Comparison of ENCODE assay signal across 7 cellular contexts in genomic region chr7:102715718-102716117, GRCh38. TPM values are rescaled to one million over a fixed set of nuclear protein-coding genes. Genes with fewer than 3 reads are reported as not detected.
DNase-seq lines count a peak whose midpoint lies in the region; ATAC-seq, FAIRE-seq and TF ChIP-seq lines count a peak whose summit lies in the region.
"Not testable (repeated sequence)": the region's sequence is repeated elsewhere in the genome, so short reads cannot be mapped to it uniquely, and the experiment has no call there.

No MANE protein-coding gene starts in this region.

- not testable (repeated sequence) for H3K4me3 ChIP-seq in Panc1 (ENCODE audit: low read depth in 2 of 2, low read length in 2 of 2); K562

- not testable (repeated sequence) for H3K4me3 Mint-ChIP-seq in memory B cell

- FAIRE-seq in K562 (lab: Jason Lieb, UNC), result peak; percentile 73

- not testable (repeated sequence) for TF ChIP-seq POLR2A in K562 (conservative IDR thresholded peaks at IDR 0.05)

- in situ Hi-C loops in Panc1 (cut with HindIII; ENCODE audit: low pct_unique_long_range_greater_than_20kb, low sequenced_read_pairs); K562 (cut with MboI): not testable (repeated sequence)

- CTCF ChIA-PET in Panc1 (lab: Charles Lee); K562 (lab: Yijun Ruan, JAX; ENCODE audit: low intra/inter-chr PET ratio): not testable (repeated sequence)

- not testable (repeated sequence) for H3K9ac ChIP-seq in K562 (ENCODE audit: insufficient read depth in 1 of 2, low read depth in 2 of 2, low read length in 2 of 2)

- not testable (repeated sequence) for H4K20me1 ChIP-seq in K562 (replicated peaks; ENCODE audit: control insufficient read depth, insufficient read depth, low read length)

- H3K9me1 ChIP-seq in K562 (ENCODE audit: control insufficient read depth, insufficient read depth, low read length), result not testable (repeated sequence)

- intact Hi-C loops in Panc1 (cut with micrococcal nuclease; ENCODE audit: unreplicated experiment); K562 (cut with micrococcal nuclease): not testable (repeated sequence)

- POLR2A ChIA-PET in Panc1 (lab: Charles Lee); K562 (lab: Yijun Ruan, JAX): not testable (repeated sequence)

- not testable (repeated sequence) for BruUV-seq in Panc1 (replicated peaks; lab: Mats Ljungman, UMichigan); K562 (replicated peaks; lab: Mats Ljungman, UMichigan)

- ATAC-seq in GM18520 (IDR thresholded peaks at IDR 0.05; ENCODE audit: unreplicated experiment) (peak; percentile 47), GM21390 (IDR thresholded peaks at IDR 0.05; ENCODE audit: unreplicated experiment) (peak; percentile 41), HG02852 (IDR thresholded peaks at IDR 0.05; ENCODE audit: unreplicated experiment) (peak; percentile 54), HG03432 (IDR thresholded peaks at IDR 0.05; ENCODE audit: unreplicated experiment) (peak; percentile 56), Panc1 (peak; percentile 63; the same call in 1 of the 2 replicates), K562 (peak; percentile 87), memory B cell (ENCODE audit: low read depth) (peak; percentile 84)

- H2AFZ ChIP-seq in K562 (ENCODE audit: low read depth, low read length), result not testable (repeated sequence)

- not testable (repeated sequence) for H3K27me3 Mint-ChIP-seq in memory B cell

- H3K4me2 ChIP-seq in K562 (ENCODE audit: insufficient read depth, low read length), result not testable (repeated sequence)

- H3K9me3 ChIP-seq in Panc1 (ENCODE audit: control insufficient read depth, insufficient read depth, low read depth, low read length); K562 (replicated peaks; ENCODE audit: control insufficient read depth, insufficient read depth, low read depth, low read length): not testable (repeated sequence)

- not testable (repeated sequence) for H3K36me3 Mint-ChIP-seq in memory B cell

- not testable (repeated sequence) for H3K9me3 Mint-ChIP-seq in memory B cell

- not testable (repeated sequence) for TF ChIP-seq CTCF in Panc1 (IDR thresholded peaks at IDR 0.05); K562 (IDR thresholded peaks at IDR 0.05 in 2 of 3, conservative IDR thresholded peaks at IDR 0.05 in 1 of 3; ENCODE audit: insufficient read depth in 2 of 3, low read depth in 1 of 3, low read length in 3 of 3)

- H3K27ac Mint-ChIP-seq in memory B cell, result not testable (repeated sequence)

- not testable (repeated sequence) for TF ChIP-seq EP300 in K562 (IDR thresholded peaks at IDR 0.05; ENCODE audit: low read length)

- H3K4me1 ChIP-seq in Panc1 (ENCODE audit: control insufficient read depth, insufficient read depth, low read length); K562 (replicated peaks in 1 of 2; ENCODE audit: control insufficient read depth in 2 of 2, insufficient read depth in 2 of 2, low read length in 2 of 2): not testable (repeated sequence)

- not testable (repeated sequence) for H3K27me3 ChIP-seq in Panc1 (ENCODE audit: control insufficient read depth, insufficient read depth, low read length); K562 (ENCODE audit: control insufficient read depth in 2 of 2, insufficient read depth in 2 of 2, low read length in 2 of 2)

- DNase-seq in Panc1 (ENCODE audit: low read depth, low spot score); K562 (ENCODE audit: extremely low read depth in 1 of 4, low spot score in 3 of 4); memory B cell (ENCODE audit: low spot score in 2 of 2): not testable (repeated sequence)

- 27% methylated on average over 2 of the region's 3 CpGs for WGBS in K562 (ENCODE audit: insufficient coverage, low coverage, missing lambda C conversion rate)

- H3K4me1 Mint-ChIP-seq in memory B cell, result not testable (repeated sequence)

- H3K36me3 ChIP-seq in Panc1 (ENCODE audit: control insufficient read depth, insufficient read depth, low read length); K562 (ENCODE audit: control insufficient read depth, insufficient read depth, low read length): not testable (repeated sequence)

- not testable (repeated sequence) for TF ChIP-seq RAD21 in K562 (CRISPR knock-in tag; conservative IDR thresholded peaks at IDR 0.05 in 1 of 2, IDR thresholded peaks at IDR 0.05 in 1 of 2)

- not testable (repeated sequence) for H3K79me2 ChIP-seq in K562 (ENCODE audit: control insufficient read depth, insufficient read depth, low read length)

- not testable (repeated sequence) for H3K27ac ChIP-seq in Panc1 (ENCODE audit: low read length); K562 (ENCODE audit: extremely low read depth, low read depth, low read length)

TF ChIP-seq in K562, 482 proteins besides CTCF, POLR2A, EP300 and RAD21:
- TF ChIP-seq RFX1 (IDR thresholded peaks at IDR 0.05), result peak; percentile 71

RNA-seq across cellular contexts. Expression of gene FAM185A, which starts 33.1 kb away (rescaled TPM):
- total RNA-seq in Panc1 (2021; ENCODE audit: unreplicated experiment) (8.9 TPM), K562 (2014; rRNA removed) (15.8 and 21.6 TPM in 2 replicates), K562 (2014; rRNA removed; fragmentation: Illumina TruSeq; extraction: Trizol) (10.9 and 11.1 TPM in 2 replicates), K562 (2015; rRNA removed; fragmentation: Illumina TruSeq; extraction: Trizol) (9.9 and 10.2 TPM in 2 replicates), K562 (2021) (13.0 TPM in 2 replicates)
- 5.7 TPM for polyA plus RNA-seq in Panc1 (2012; ENCODE audit: insufficient read length)
- 19.3 and 23.2 TPM in 2 replicates for total RNA-seq in K562 (2011; cell fraction: chromatin; rRNA removed; ENCODE audit: low replicate concordance)
- total RNA-seq in K562 (2011; cell fraction: nucleolus; rRNA removed), result 21.5 and 22.5 TPM in 2 replicates
- total RNA-seq in K562 (2011; cell fraction: nucleoplasm; rRNA removed), result 15.4 and 16.0 TPM in 2 replicates
- polyA plus RNA-seq in K562 (2011; rRNA removed) (6.1 and 10.6 TPM in 2 replicates), K562 (2014; fragmentation: Illumina TruSeq; extraction: Trizol) (8.6 and 11.0 TPM in 2 replicates), K562 (2014; fragmentation: Nextera tagmentation; extraction: Ambion mirVana) (1 to 10 TPM; 1.7 to 1.9 TPM), K562 (2014; rRNA removed) (17.4 and 19.8 TPM in 2 replicates)
- polyA plus RNA-seq in K562 (2011; cell fraction: cytosol; rRNA removed), result 5.4 and 12.5 TPM in 2 replicates
- polyA plus RNA-seq in K562 (2011; cell fraction: nucleus; rRNA removed), result 13.4 and 25.8 TPM in 2 replicates
- 6.9 and 7.0 TPM in 2 replicates for polyA plus RNA-seq in K562 (2012)
- 8.7 and 9.4 TPM in 2 replicates for polyA minus RNA-seq in K562 (2011; rRNA and poly(A)+ RNA removed)
- 5.3 and 7.8 TPM in 2 replicates for polyA minus RNA-seq in K562 (2011; cell fraction: cytosol; rRNA and poly(A)+ RNA removed)
- 17.7 and 20.9 TPM in 2 replicates for polyA minus RNA-seq in K562 (2011; cell fraction: nucleus; rRNA and poly(A)+ RNA removed)

RNA-seq across cellular contexts. Expression of gene POLR2J2, which starts 44.3 kb away (rescaled TPM):
- total RNA-seq in Panc1 (2021; ENCODE audit: unreplicated experiment) (10.0 TPM), K562 (2014; rRNA removed) (1.4 and 3.3 TPM in 2 replicates), K562 (2014; rRNA removed; fragmentation: Illumina TruSeq; extraction: Trizol) (5.2 and 5.8 TPM in 2 replicates), K562 (2015; rRNA removed; fragmentation: Illumina TruSeq; extraction: Trizol) (5.5 and 6.3 TPM in 2 replicates), K562 (2021) (11.6 and 13.6 TPM in 2 replicates)
- 0.56 TPM for polyA plus RNA-seq in Panc1 (2012; ENCODE audit: insufficient read length)
- 149 and 150 TPM in 2 replicates for total RNA-seq in K562 (2011; cell fraction: chromatin; rRNA removed; ENCODE audit: low replicate concordance)
- total RNA-seq in K562 (2011; cell fraction: nucleolus; rRNA removed), result 76.4 and 83.8 TPM in 2 replicates
- 92.4 and 120 TPM in 2 replicates for total RNA-seq in K562 (2011; cell fraction: nucleoplasm; rRNA removed)
- polyA plus RNA-seq in K562 (2011; rRNA removed) (6.3 and 6.8 TPM in 2 replicates), K562 (2014; fragmentation: Illumina TruSeq; extraction: Trizol) (1.9 and 2.3 TPM in 2 replicates), K562 (2014; fragmentation: Nextera tagmentation; extraction: Ambion mirVana) (1 to 10 TPM in 1 of 2 experiments, under 1 TPM in 1; 0.80 to 1.5 TPM), K562 (2014; rRNA removed) (6.1 and 6.7 TPM in 2 replicates)
- polyA plus RNA-seq in K562 (2011; cell fraction: cytosol; rRNA removed), result 1.1 and 1.9 TPM in 2 replicates
- 15.4 and 25.3 TPM in 2 replicates for polyA plus RNA-seq in K562 (2011; cell fraction: nucleus; rRNA removed)
- 2.4 and 2.6 TPM in 2 replicates for polyA plus RNA-seq in K562 (2012)
- 7.2 and 9.3 TPM in 2 replicates for polyA minus RNA-seq in K562 (2011; rRNA and poly(A)+ RNA removed)
- polyA minus RNA-seq in K562 (2011; cell fraction: cytosol; rRNA and poly(A)+ RNA removed), result 1.7 and 3.8 TPM in 2 replicates
- polyA minus RNA-seq in K562 (2011; cell fraction: nucleus; rRNA and poly(A)+ RNA removed), result 6.3 and 7.7 TPM in 2 replicates
